ENCODE assay signal across 11 cellular contexts in genomic region chr5:10364186-10364689, GRCh38. TPM values are rescaled to one million over a fixed set of nuclear protein-coding genes. Genes with fewer than 3 reads are reported as not detected.
DNase-seq lines count a peak whose midpoint lies in the region; ATAC-seq and TF ChIP-seq lines count a peak whose summit lies in the region.
"Had no signal": no experiment of that assay in that cellular context is flagged by ENCODE, and none has a peak within 500 bp of the region (broad histone marks: within the 10 kb centered on the region; RNA-seq: fewer than 3 reads in every experiment).

No MANE protein-coding gene starts in this region.

- H3K4me3 ChIP-seq in liver (ENCODE audit: low read depth in 1 of 3, low read length in 3 of 3), result no peak overlapping the region
- H3K4me3 ChIP-seq: prostate gland had no signal

- TF ChIP-seq RAD21 in liver (IDR thresholded peaks at IDR 0.05), result peak; percentile 78 to 81

- H3K4me1 ChIP-seq in liver (ENCODE audit: control insufficient read depth in 4 of 4, insufficient read depth in 4 of 4, low read length in 3 of 4), result peaks cover 4 to 13% (median 8%) of the 10 kb centered on the region in 4 donors
- H3K4me1 ChIP-seq: prostate gland had no signal

- intact Hi-C loops in posterior vena cava (cut with DNase I) (no loop called here), posterior cingulate gyrus (cut with DNase I) (no loop called here)

- DNase-seq in COR-L47 (lab: John Stamatoyannopoulos, UW), result peak; percentile 15
- peak; percentile 76 for DNase-seq in OCI-M1 (lab: John Stamatoyannopoulos, UW)
- no peak for DNase-seq in posterior vena cava (ENCODE audit: low spot score)
- no peak for DNase-seq in posterior cingulate gyrus
- DNase-seq in stimulated activated CD4-positive, alpha-beta T cell treated with anti-CD3 and anti-CD28 coated beads, Interleukin-2, amount 100 ng/mL, for 24 hours, result no peak
- DNase-seq: activated gamma-delta T cell, SHP77 treated with DMSO at 0.1 percent for 48 hours had no signal

- TF ChIP-seq CTCF in liver (IDR thresholded peaks at IDR 0.05; ENCODE audit: low read depth, low read length, missing input control), result peak; percentile 53

- no peak overlapping the region for H3K27ac ChIP-seq in liver (ENCODE audit: low read depth in 1 of 2, low read length in 2 of 2)
- H3K27ac ChIP-seq: prostate gland had no signal

- no peaks in the 10 kb centered on the region for H3K36me3 ChIP-seq in liver (ENCODE audit: control insufficient read depth in 4 of 4, insufficient read depth in 3 of 4, low read depth in 1 of 4, low read length in 3 of 4)
- H3K36me3 ChIP-seq: prostate gland had no signal

- H3K9me3 ChIP-seq in liver (ENCODE audit: control insufficient read depth in 4 of 4, low read length in 3 of 4), result no peaks in the 10 kb centered on the region
- H3K9me3 ChIP-seq: prostate gland had no signal

- H3K27me3 ChIP-seq in liver (ENCODE audit: control insufficient read depth in 4 of 4, insufficient read depth in 4 of 4, low read length in 3 of 4), result no peaks in the 10 kb centered on the region

- 86% methylated on average over 1 of the region's 1 CpG for WGBS in liver

- peak; percentile 43 for ATAC-seq in GM18868 (IDR thresholded peaks at IDR 0.05; ENCODE audit: unreplicated experiment)
- ATAC-seq in HG02973 (IDR thresholded peaks at IDR 0.05; ENCODE audit: unreplicated experiment), result no peak

- H3K9ac ChIP-seq in liver (ENCODE audit: low read depth in 1 of 2, low read length in 2 of 2), result no peak overlapping the region

TF ChIP-seq in liver, 16 proteins besides CTCF, POLR2A, EP300 and RAD21:
- TF ChIP-seq NR2F2 (IDR thresholded peaks at IDR 0.05) (no peak), FOXA1 (IDR thresholded peaks at IDR 0.05) (no peak), RXRA (IDR thresholded peaks at IDR 0.05) (no peak), TAF1 (conservative IDR thresholded peaks at IDR 0.05) (no peak), YY1 (IDR thresholded peaks at IDR 0.05) (no peak), ATF3 (IDR thresholded peaks at IDR 0.05) (no peak), EGR1 (IDR thresholded peaks at IDR 0.05; ENCODE audit: low read depth in 2 of 2) (no peak), SP1 (IDR thresholded peaks at IDR 0.05) (no peak), HNF4A (conservative IDR thresholded peaks at IDR 0.05) (no peak), ZBTB33 (IDR thresholded peaks at IDR 0.05) (no peak), GABPA (IDR thresholded peaks at IDR 0.05 in 1 of 2, conservative IDR thresholded peaks at IDR 0.05 in 1 of 2) (no peak), FOXA2 (IDR thresholded peaks at IDR 0.05) (no peak)
- TF ChIP-seq, protein P1, sequence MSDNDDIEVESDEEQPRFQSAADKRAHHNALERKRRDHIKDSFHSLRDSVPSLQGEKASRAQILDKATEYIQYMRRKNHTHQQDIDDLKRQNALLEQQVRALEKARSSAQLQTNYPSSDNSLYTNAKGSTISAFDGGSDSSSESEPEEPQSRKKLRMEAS (IDR thresholded peaks at IDR 0.05), result no peak
- TF ChIP-seq, protein P2, sequence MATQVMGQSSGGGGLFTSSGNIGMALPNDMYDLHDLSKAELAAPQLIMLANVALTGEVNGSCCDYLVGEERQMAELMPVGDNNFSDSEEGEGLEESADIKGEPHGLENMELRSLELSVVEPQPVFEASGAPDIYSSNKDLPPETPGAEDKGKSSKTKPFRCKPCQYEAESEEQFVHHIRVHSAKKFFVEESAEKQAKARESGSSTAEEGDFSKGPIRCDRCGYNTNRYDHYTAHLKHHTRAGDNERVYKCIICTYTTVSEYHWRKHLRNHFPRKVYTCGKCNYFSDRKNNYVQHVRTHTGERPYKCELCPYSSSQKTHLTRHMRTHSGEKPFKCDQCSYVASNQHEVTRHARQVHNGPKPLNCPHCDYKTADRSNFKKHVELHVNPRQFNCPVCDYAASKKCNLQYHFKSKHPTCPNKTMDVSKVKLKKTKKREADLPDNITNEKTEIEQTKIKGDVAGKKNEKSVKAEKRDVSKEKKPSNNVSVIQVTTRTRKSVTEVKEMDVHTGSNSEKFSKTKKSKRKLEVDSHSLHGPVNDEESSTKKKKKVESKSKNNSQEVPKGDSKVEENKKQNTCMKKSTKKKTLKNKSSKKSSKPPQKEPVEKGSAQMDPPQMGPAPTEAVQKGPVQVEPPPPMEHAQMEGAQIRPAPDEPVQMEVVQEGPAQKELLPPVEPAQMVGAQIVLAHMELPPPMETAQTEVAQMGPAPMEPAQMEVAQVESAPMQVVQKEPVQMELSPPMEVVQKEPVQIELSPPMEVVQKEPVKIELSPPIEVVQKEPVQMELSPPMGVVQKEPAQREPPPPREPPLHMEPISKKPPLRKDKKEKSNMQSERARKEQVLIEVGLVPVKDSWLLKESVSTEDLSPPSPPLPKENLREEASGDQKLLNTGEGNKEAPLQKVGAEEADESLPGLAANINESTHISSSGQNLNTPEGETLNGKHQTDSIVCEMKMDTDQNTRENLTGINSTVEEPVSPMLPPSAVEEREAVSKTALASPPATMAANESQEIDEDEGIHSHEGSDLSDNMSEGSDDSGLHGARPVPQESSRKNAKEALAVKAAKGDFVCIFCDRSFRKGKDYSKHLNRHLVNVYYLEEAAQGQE (IDR thresholded peaks at IDR 0.05), result no peak

RNA-seq across cellular contexts. Expression of gene MARCHF6, which starts 10.7 kb away (rescaled TPM):
- total RNA-seq in liver (10 to 100 TPM; 64.8 to 77.7 TPM), posterior vena cava (100 to 1,000 TPM; 116 to 127 TPM)
- polyA plus RNA-seq in liver, result 10 to 100 TPM; 20.6 to 60.1 TPM

RNA-seq across cellular contexts. Expression of gene CMBL, which starts 56.5 kb away (rescaled TPM):
- 10 to 100 TPM in 1 of 2 donors, 1 to 10 TPM in 1; 6.8 to 33.7 TPM for total RNA-seq in liver
- polyA plus RNA-seq in liver, result 10 to 100 TPM; 49.8 to 56.1 TPM
- 10 to 100 TPM; 11.8 to 20.4 TPM for total RNA-seq in posterior vena cava

Comparison
In these comparisons a context has a peak if more than half of its experiments do, and no peak if none do; other contexts are left out.
1. DNase-seq: peak in COR-L47 (single experiment) and OCI-M1 (single experiment); none in posterior vena cava (single experiment), posterior cingulate gyrus (0 of 10) and stimulated activated CD4-positive, alpha-beta T cell treated with anti-CD3 and anti-CD28 coated beads, Interleukin-2, amount 100 ng/mL, for 24 hours (0 of 2).